ENCODE assay signal across 8 cellular contexts in the genomic region with DNA sequence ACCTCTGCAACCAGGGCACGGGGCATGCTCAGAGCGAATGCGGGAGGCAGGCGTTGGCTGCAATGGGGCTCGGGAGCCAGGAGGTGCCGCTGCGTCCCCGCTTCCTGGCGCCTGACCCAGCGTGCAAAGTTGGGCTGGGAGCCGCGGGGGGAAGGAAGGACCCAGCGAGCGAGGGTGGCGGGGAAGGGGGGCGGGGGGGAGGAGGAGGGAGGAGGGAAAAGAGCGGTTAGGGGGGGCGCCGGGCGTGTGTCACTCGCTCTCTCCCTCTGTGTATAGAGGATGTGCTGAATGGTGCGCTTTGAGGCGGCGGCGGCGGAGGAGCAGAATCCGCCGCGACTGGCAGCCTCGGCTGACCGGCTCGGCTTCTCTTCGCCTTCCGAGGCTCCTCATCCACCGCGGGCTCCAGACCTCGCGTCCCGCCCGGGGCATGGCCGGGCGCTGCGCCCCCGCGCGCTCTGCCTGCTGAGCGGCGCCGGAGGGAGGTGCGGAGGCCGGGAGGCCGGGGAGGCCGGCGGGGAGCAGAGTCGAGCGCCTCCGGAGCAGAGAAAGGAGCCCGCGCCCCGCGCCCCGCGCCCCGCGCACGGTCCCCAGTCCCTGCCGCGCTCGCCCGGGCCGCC. TPM values are rescaled to one million over a fixed set of nuclear protein-coding genes. Genes with fewer than 3 reads are reported as not detected.
A peak's percentile ranks its signal among the peaks of the same experiment; 100 is the strongest.
DNase-seq lines count a peak whose midpoint lies in the region; ATAC-seq and TF ChIP-seq lines count a peak whose summit lies in the region.

A gene (plus strand): TSS at position 252 of the 617 bp plus-strand sequence. CDS start 386 bp downstream, outside the sequence.

- H3K27me3 ChIP-seq in lung (ENCODE audit: control insufficient read depth, insufficient read depth) = no peaks in the 10 kb centered on the region

- peak within 1 kb of the TSS; percentile 55 for H3K4me3 ChIP-seq in lung

- H3K4me1 ChIP-seq in lung (ENCODE audit: control insufficient read depth in 2 of 2, insufficient read depth in 2 of 2, low read length in 2 of 2) = peaks cover 0 to 3% of the 10 kb centered on the region in 2 donors

- no peaks in the 10 kb centered on the region for H3K9me3 ChIP-seq in lung (ENCODE audit: control insufficient read depth in 2 of 2, insufficient read depth in 1 of 2, low read length in 1 of 2)

- peak within 1 kb of the TSS; percentile 46 to 56 for H3K27ac ChIP-seq in lung (ENCODE audit: low read depth in 1 of 2, low read length in 1 of 2)

- peak; percentile 66 for DNase-seq in AG09319 (ENCODE audit: extremely low read depth, low read depth)
- DNase-seq in NCI-H69 (lab: John Stamatoyannopoulos, UW) = peak; percentile 96
- peak; percentile 91 for DNase-seq in activated CD8-positive, alpha-beta memory T cell treated with anti-CD3 and anti-CD28 coated beads for 24 hours
- peak; percentile 74 for DNase-seq in effector CD8-positive, alpha-beta T cell (lab: John Stamatoyannopoulos, UW)
- peak; percentile 78 for DNase-seq in lung (ENCODE audit: low spot score)
- DNase-seq in stimulated activated CD4-positive, alpha-beta T cell treated with anti-CD3 and anti-CD28 coated beads, TNF-alpha, amount 100 ng/mL, for 24 hours (ENCODE audit: low read depth in 3 of 3) = peak; percentile 34 to 70 (median 47)

- ATAC-seq in GM19043 (IDR thresholded peaks at IDR 0.05; ENCODE audit: low read depth, unreplicated experiment) (peak; percentile 79), HG03432 (IDR thresholded peaks at IDR 0.05; ENCODE audit: unreplicated experiment) (peak; percentile 83), lung (ENCODE audit: insufficient read depth, low FRiP score) (peak; percentile 94)

- WGBS in lung, 2 donors = 1% methylated on average over 45 to 69 of the region's 71 CpGs

- no peaks in the 10 kb centered on the region for H3K36me3 ChIP-seq in lung (ENCODE audit: control insufficient read depth in 2 of 2, insufficient read depth in 2 of 2, low read length in 2 of 2)

- TF ChIP-seq CTCF in AG09319 (IDR thresholded peaks at IDR 0.05; ENCODE audit: low read depth, low read length) = peak; percentile 89
- peak; percentile 89 for TF ChIP-seq CTCF in lung (IDR thresholded peaks at IDR 0.05; ENCODE audit: control extremely low read depth, extremely low read depth)

RNA-seq across cellular contexts. Expression of the gene that starts here (rescaled TPM):
- 10 to 100 TPM in 1 of 2 donors, 1 to 10 TPM in 1; 9.0 to 43.8 TPM for total RNA-seq in lung
- 1 to 10 TPM; 1.6 to 3.2 TPM for polyA plus RNA-seq in lung

Comparison
In these comparisons a context has a peak if more than half of its experiments do, and no peak if none do; other contexts are left out.
1. Peak in every context shown above with its lines: DNase-seq, ATAC-seq, H3K4me3 ChIP-seq and H3K27ac ChIP-seq.